In the genomic region with DNA sequence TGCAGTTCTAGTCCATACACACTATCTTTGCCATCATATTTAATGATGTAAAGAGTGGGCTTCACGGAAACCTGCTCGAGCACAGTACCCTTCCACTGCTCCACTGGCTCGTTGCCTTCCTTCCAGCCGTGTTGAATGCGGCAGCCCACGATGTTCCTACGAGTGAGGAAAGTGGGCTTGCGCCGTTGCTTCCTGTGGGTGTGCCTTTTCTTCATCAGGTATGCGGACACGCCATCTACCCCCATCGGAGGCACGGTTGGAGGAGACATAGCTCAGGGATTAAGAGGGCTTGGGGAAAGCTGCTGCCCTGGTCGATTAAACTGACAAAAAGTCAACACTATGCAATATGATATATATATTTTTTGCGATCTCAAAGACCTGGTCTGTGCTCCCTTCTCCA, we compare ENCODE assay signal across 8 cellular contexts. TPM values are rescaled to one million over a fixed set of nuclear protein-coding genes. Genes with fewer than 3 reads are reported as not detected.
A peak's percentile ranks its signal among the peaks of the same experiment; 100 is the strongest.
DNase-seq lines count a peak whose midpoint lies in the region; ATAC-seq and TF ChIP-seq lines count a peak whose summit lies in the region.

No MANE protein-coding gene starts in this region.

- no peaks in the 10 kb centered on the region for H3K36me3 ChIP-seq in liver (ENCODE audit: control insufficient read depth in 4 of 4, insufficient read depth in 3 of 4, low read depth in 1 of 4, low read length in 3 of 4)
- H3K36me3 ChIP-seq in stomach smooth muscle (ENCODE audit: control insufficient read depth in 2 of 2, insufficient read depth in 2 of 2, low read length in 2 of 2): no peaks in the 10 kb centered on the region

- H3K4me1 Mint-ChIP-seq in central memory CD8-positive, alpha-beta T cell: peaks cover 17% of the 10 kb centered on the region

- 1% methylated on average over 15 of the region's 15 CpGs for WGBS in liver

- no peak for TF ChIP-seq CTCF in liver (IDR thresholded peaks at IDR 0.05; ENCODE audit: low read depth, low read length, missing input control)

- TF ChIP-seq RAD21 in liver (IDR thresholded peaks at IDR 0.05): no peak

- H3K27ac ChIP-seq in liver (ENCODE audit: low read depth in 1 of 2, low read length in 2 of 2): peak overlapping the region; percentile 75 to 78
- H3K27ac ChIP-seq in stomach smooth muscle (ENCODE audit: low read length): no peak overlapping the region

- H3K4me3 ChIP-seq in liver (ENCODE audit: low read depth in 1 of 3, low read length in 3 of 3): peak overlapping the region; percentile 75 to 79 (median 77)
- H3K4me3 ChIP-seq in stomach smooth muscle (ENCODE audit: low read length in 2 of 2): peak overlapping the region; percentile 72 to 76

- H3K4me3 Mint-ChIP-seq in central memory CD8-positive, alpha-beta T cell: peak overlapping the region; percentile 83

- H3K9me3 Mint-ChIP-seq in central memory CD8-positive, alpha-beta T cell: no peaks in the 10 kb centered on the region

- in situ Hi-C loops in SK-MEL-5 (cut with HindIII; ENCODE audit: low pct_unique_long_range_greater_than_20kb, low sequenced_read_pairs): no loop called here

- H3K9ac ChIP-seq in liver (ENCODE audit: low read depth in 1 of 2, low read length in 2 of 2) (peak overlapping the region; percentile 22 to 45), stomach smooth muscle (ENCODE audit: low read length in 2 of 2) (peak overlapping the region; percentile 60 to 68)

- no peaks in the 10 kb centered on the region for H3K9me3 ChIP-seq in liver (ENCODE audit: control insufficient read depth in 4 of 4, low read length in 3 of 4)
- peaks cover 0 to 2% of the 10 kb centered on the region in 2 donors for H3K9me3 ChIP-seq in stomach smooth muscle (ENCODE audit: control insufficient read depth in 2 of 2, low read length in 2 of 2)

- no peaks in the 10 kb centered on the region for H3K27me3 Mint-ChIP-seq in central memory CD8-positive, alpha-beta T cell

- ATAC-seq in GM19463 (IDR thresholded peaks at IDR 0.05; ENCODE audit: unreplicated experiment) (peak; percentile 30), HG03571 (IDR thresholded peaks at IDR 0.05; ENCODE audit: unreplicated experiment) (peak; percentile 48)
- peak; percentile 44 for ATAC-seq in central memory CD8-positive, alpha-beta T cell (replicated peaks; ENCODE audit: extremely low read depth, poor library complexity, severe bottlenecking)

- H3K27me3 ChIP-seq in liver (ENCODE audit: control insufficient read depth in 4 of 4, insufficient read depth in 4 of 4, low read length in 3 of 4) (peaks cover 0 to 3% (median 0%) of the 10 kb centered on the region in 4 donors), stomach smooth muscle (ENCODE audit: control insufficient read depth in 1 of 2, insufficient read depth in 2 of 2, low read length in 2 of 2) (no peaks in the 10 kb centered on the region)

- H3K4me1 ChIP-seq in liver (ENCODE audit: control insufficient read depth in 4 of 4, insufficient read depth in 4 of 4, low read length in 3 of 4) (peaks cover 0 to 7% (median 5%) of the 10 kb centered on the region in 4 donors), stomach smooth muscle (ENCODE audit: control insufficient read depth, insufficient read depth, low read length) (no peaks in the 10 kb centered on the region)

- peak overlapping the region; percentile 59 for H3K27ac Mint-ChIP-seq in central memory CD8-positive, alpha-beta T cell (ENCODE audit: low read depth)

- peaks cover 1% of the 10 kb centered on the region for H3K36me3 Mint-ChIP-seq in central memory CD8-positive, alpha-beta T cell (ENCODE audit: insufficient read depth)

- DNase-seq in DMS79 treated with DMSO at 0.1 percent for 48 hours (lab: John Stamatoyannopoulos, UW) (peak; percentile 21), SK-MEL-5 (ENCODE audit: low read depth, low spot score) (peak; percentile 20), GDM1 (lab: John Stamatoyannopoulos, UW) (no peak)
- no peak for DNase-seq in central memory CD8-positive, alpha-beta T cell (ENCODE audit: low spot score in 2 of 2)

TF ChIP-seq in liver, 16 proteins besides CTCF, POLR2A, EP300 and RAD21:
- TF ChIP-seq NR2F2 (IDR thresholded peaks at IDR 0.05): no peak
- TF ChIP-seq TAF1 (conservative IDR thresholded peaks at IDR 0.05): no peak
- no peak for TF ChIP-seq RXRA (IDR thresholded peaks at IDR 0.05)

RNA-seq across cellular contexts. Expression of a gene that starts 0.6 kb away (rescaled TPM):
- 2.0 and 2.4 TPM in 2 replicates for total RNA-seq in SK-MEL-5 (2014; rRNA removed; shearing (Covaris generic))
- polyA plus RNA-seq in SK-MEL-5 (2015; cell fraction: cytosol; rRNA removed): 5.9 and 6.9 TPM in 2 replicates
- polyA plus RNA-seq in SK-MEL-5 (2015; cell fraction: nucleus; rRNA removed): 12.5 and 16.2 TPM in 2 replicates
- 1 to 10 TPM; 1.2 to 9.2 TPM for total RNA-seq in liver
- under 1 TPM; 0.68 to 0.98 TPM for polyA plus RNA-seq in liver

Comparison
In these comparisons a context has a peak if more than half of its experiments do, and no peak if none do; other contexts are left out.
1. DNase-seq: peak in DMS79 treated with DMSO at 0.1 percent for 48 hours (single experiment) and SK-MEL-5 (single experiment); none in central memory CD8-positive, alpha-beta T cell (0 of 2) and GDM1 (single experiment).
2. Peak in every context shown above with its lines, with median percentiles within 50 percentile points of each other: ATAC-seq.